ENCODE assay signal across 13 cellular contexts in genomic region chr15:48865387-48866079, GRCh38. TPM values are rescaled to one million over a fixed set of nuclear protein-coding genes. Genes with fewer than 3 reads are reported as not detected.
A peak's percentile ranks its signal among the peaks of the same experiment; 100 is the strongest.
DNase-seq lines count a peak whose midpoint lies in the region; ATAC-seq, FAIRE-seq and TF ChIP-seq lines count a peak whose summit lies in the region.
"Had no signal": no experiment of that assay in that cellular context is flagged by ENCODE, and none has a peak within 500 bp of the region (broad histone marks: within the 10 kb centered on the region; RNA-seq: fewer than 3 reads in every experiment).

No MANE protein-coding gene starts in this region.

- no peak for TF ChIP-seq RAD21 in A549 (conservative IDR thresholded peaks at IDR 0.05 in 1 of 2, IDR thresholded peaks at IDR 0.05 in 1 of 2)

- H3K27ac Mint-ChIP-seq in HFFc6 (peak overlapping the region; percentile 91), astrocyte (ENCODE audit: unreplicated experiment) (peak overlapping the region; percentile 73)
- H3K27ac Mint-ChIP-seq: B cell had no signal

- no peaks in the 10 kb centered on the region for H3K27me3 ChIP-seq in astrocyte (ENCODE audit: insufficient read depth, low read length)
- H3K27me3 ChIP-seq: SJCRH30 had no signal

- POLR2A ChIA-PET in A549 (lab: Yijun Ruan, JAX) = interaction anchor here (1.2 kb wide), 1 partner anchor 12 kb away, joined by 4 read pairs; the partner anchor contains the start of gene EID1

- H3K36me3 Mint-ChIP-seq in HFFc6 (ENCODE audit: low read depth) (no peaks in the 10 kb centered on the region), astrocyte (ENCODE audit: low read depth, unreplicated experiment) (no peaks in the 10 kb centered on the region)

- no peaks in the 10 kb centered on the region for H4K20me1 ChIP-seq in astrocyte (ENCODE audit: insufficient read depth, low read length)

- peak overlapping the region; percentile 14 for H2AFZ ChIP-seq in astrocyte (ENCODE audit: low read depth, low read length)

- peak overlapping the region; percentile 59 for H3K4me3 Mint-ChIP-seq in HFFc6
- no peak overlapping the region for H3K4me3 Mint-ChIP-seq in astrocyte (ENCODE audit: unreplicated experiment)
- H3K4me3 Mint-ChIP-seq: B cell had no signal

- no peaks in the 10 kb centered on the region for H3K36me3 ChIP-seq in astrocyte (ENCODE audit: insufficient read depth, low read length)
- H3K36me3 ChIP-seq: SJCRH30 had no signal

- 58% methylated on average over 3 of the region's 3 CpGs for WGBS in A549 (ENCODE audit: missing lambda C conversion rate)

- peaks cover 76% of the 10 kb centered on the region for H3K4me1 Mint-ChIP-seq in HFFc6 (ENCODE audit: low read depth)
- H3K4me1 Mint-ChIP-seq in astrocyte (ENCODE audit: low read depth, unreplicated experiment) = peaks cover 32% of the 10 kb centered on the region
- H3K4me1 Mint-ChIP-seq: B cell had no signal

- CTCF ChIA-PET in A549 (lab: Yijun Ruan, JAX) = interaction anchor here (1.0 to 11.2 kb wide), 4 partner anchors 99 to 1280 kb away, joined by 3 to 144 read pairs (median 5); partner anchors contain the start of gene SHC4

- peaks cover 16% of the 10 kb centered on the region; the same call in 2 of the 3 replicates for H3K4me1 ChIP-seq in A549
- peaks cover 28% of the 10 kb centered on the region for H3K4me1 ChIP-seq in astrocyte (ENCODE audit: insufficient read depth, low read length)

- DNase-seq in A549 (ENCODE audit: low read depth in 1 of 2, low spot score in 1 of 2) (no peak), HFFc6 (peak; percentile 48), astrocyte (ENCODE audit: low read depth) (peak; percentile 72), kidney glomerular epithelial cell (lab: John Stamatoyannopoulos, UW) (peak; percentile 33), germinal center (ENCODE audit: low spot score) (no peak), OCI-M2 (lab: John Stamatoyannopoulos, UW; ENCODE audit: unreplicated experiment) (no peak), left lobe of liver (ENCODE audit: low spot score) (no peak)
- DNase-seq: activated CD4-positive, alpha-beta T cell treated with anti-CD3 and anti-CD28 coated beads, Interleukin-2, amount 50 U/mL, for 1 hour; activated gamma-delta T cell; stimulated activated CD4-positive, alpha-beta T cell treated with anti-CD3 and anti-CD28 coated beads, Interleukin-4, amount 100 ng/mL, for 4 hours had no signal

- no peaks in the 10 kb centered on the region for H3K9me3 ChIP-seq in A549
- H3K9me3 ChIP-seq in astrocyte (ENCODE audit: insufficient read depth, low read depth, low read length) = no peaks in the 10 kb centered on the region

- H3K27me3 Mint-ChIP-seq in HFFc6 (ENCODE audit: insufficient read depth) (no peaks in the 10 kb centered on the region), astrocyte (ENCODE audit: low read depth, unreplicated experiment) (no peaks in the 10 kb centered on the region)

- TF ChIP-seq POLR2A in A549 (IDR thresholded peaks at IDR 0.05; ENCODE audit: low read length) = no peak

- peak overlapping the region; percentile 37 for H3K9ac ChIP-seq in astrocyte (ENCODE audit: low read length)

- no peak for FAIRE-seq in A549 (lab: Jason Lieb, UNC)
- peak; percentile 23 for FAIRE-seq in astrocyte (lab: Jason Lieb, UNC)

- peak overlapping the region in 1 of 2 experiments; percentile 62; a peak in 3 of 6 replicates for H3K27ac ChIP-seq in A549
- peak overlapping the region; percentile 68 for H3K27ac ChIP-seq in astrocyte (ENCODE audit: low read depth, low read length)
- H3K27ac ChIP-seq: SJCRH30 had no signal

- H3K79me2 ChIP-seq in astrocyte (ENCODE audit: insufficient read depth, low read length) = no peaks in the 10 kb centered on the region

- no peak for TF ChIP-seq EP300 in A549 (IDR thresholded peaks at IDR 0.05)

- H3K4me3 ChIP-seq in A549 (no peak overlapping the region), astrocyte (ENCODE audit: insufficient read depth, low read depth, low read length) (no peak overlapping the region)
- H3K4me3 ChIP-seq: SJCRH30 had no signal

- TF ChIP-seq CTCF in A549 (IDR thresholded peaks at IDR 0.05) (no peak), HFFc6 (IDR thresholded peaks at IDR 0.05) (no peak), astrocyte (IDR thresholded peaks at IDR 0.05; ENCODE audit: insufficient read depth, low read depth, low read length) (no peak)

- H3K9me3 Mint-ChIP-seq in HFFc6 (no peaks in the 10 kb centered on the region), astrocyte (ENCODE audit: unreplicated experiment) (no peaks in the 10 kb centered on the region)

- ATAC-seq in A549 (no peak; a peak in 1 of 6 replicates), GM21381 (IDR thresholded peaks at IDR 0.05; ENCODE audit: unreplicated experiment) (no peak), left lobe of liver (no peak)

- H3K4me2 ChIP-seq in A549 (0 out of 3 replicates have a peak overlapping the region, but pooled peaks have one; percentile 36), astrocyte (ENCODE audit: low read length) (peak overlapping the region; percentile 60)

TF ChIP-seq in A549, 52 proteins besides CTCF, POLR2A, EP300 and RAD21:
- TF ChIP-seq JUN (IDR thresholded peaks at IDR 0.05) (no peak), BHLHE40 (IDR thresholded peaks at IDR 0.05; ENCODE audit: low read depth, low read length) (no peak), FOXS1 (CRISPR knock-in tag; IDR thresholded peaks at IDR 0.05) (no peak), REST (IDR thresholded peaks at IDR 0.05) (no peak), KDM1A (IDR thresholded peaks at IDR 0.05; ENCODE audit: low read depth) (no peak), KDM5A (IDR thresholded peaks at IDR 0.05) (no peak), HOXA7 (CRISPR knock-in tag; IDR thresholded peaks at IDR 0.05) (no peak), JUNB (IDR thresholded peaks at IDR 0.05) (no peak), HDAC2 (IDR thresholded peaks at IDR 0.05) (no peak), ZFP36 (IDR thresholded peaks at IDR 0.05; ENCODE audit: borderline replicate concordance, partially characterized antibody) (no peak), ZNF302 (CRISPR knock-in tag; IDR thresholded peaks at IDR 0.05) (no peak), HOXB13 (CRISPR knock-in tag; IDR thresholded peaks at IDR 0.05; ENCODE audit: low read depth) (no peak), CHD2 (IDR thresholded peaks at IDR 0.05; ENCODE audit: low read length, partially characterized antibody) (no peak), NFE2L2 (conservative IDR thresholded peaks at IDR 0.05; ENCODE audit: low read length) (no peak), FOSB (CRISPR knock-in tag; IDR thresholded peaks at IDR 0.05) (no peak)
- TF ChIP-seq, protein P1, sequence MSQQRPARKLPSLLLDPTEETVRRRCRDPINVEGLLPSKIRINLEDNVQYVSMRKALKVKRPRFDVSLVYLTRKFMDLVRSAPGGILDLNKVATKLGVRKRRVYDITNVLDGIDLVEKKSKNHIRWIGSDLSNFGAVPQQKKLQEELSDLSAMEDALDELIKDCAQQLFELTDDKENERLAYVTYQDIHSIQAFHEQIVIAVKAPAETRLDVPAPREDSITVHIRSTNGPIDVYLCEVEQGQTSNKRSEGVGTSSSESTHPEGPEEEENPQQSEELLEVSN (IDR thresholded peaks at IDR 0.05; ENCODE audit: borderline replicate concordance, low read depth) = no peak

RNA-seq across cellular contexts. Expression of gene EID1, which starts 12.4 kb away (rescaled TPM):
- polyA plus RNA-seq in A549 (2011; rRNA removed) (80.2 and 125 TPM in 2 replicates), A549 (2017; fragmentation: RNase III; extraction: RNeasy Plus Mini Kit Qiagen cat#74134 plus additional on column Dnase treatment) (173 to 182 TPM (median 180 TPM) in 3 replicates)
- 61.5 and 79.0 TPM in 2 replicates for polyA plus RNA-seq in A549 (2012; cell fraction: cytosol; rRNA removed)
- polyA plus RNA-seq in A549 (2012; cell fraction: nucleus; rRNA removed) = 25.2 and 32.8 TPM in 2 replicates
- 21.7 and 21.8 TPM in 2 replicates for polyA minus RNA-seq in A549 (2011; rRNA and poly(A)+ RNA removed)
- 100 to 1,000 TPM; 218 to 281 (median 242) TPM for total RNA-seq in HFFc6 (2021; fragmentation: NEBNext Ultra II Directional; extraction: Animal tissue kit (Norgen Biotek cat#: 25700))
- total RNA-seq in astrocyte (165 and 166 TPM in 2 replicates), left lobe of liver (46.1 TPM)

RNA-seq across cellular contexts. Expression of gene CEP152, which starts 54.7 kb away (rescaled TPM):
- 3.9 and 4.5 TPM in 2 replicates for polyA plus RNA-seq in A549 (2011; rRNA removed)
- polyA plus RNA-seq in A549 (2012; cell fraction: cytosol; rRNA removed) = 0.71 and 0.83 TPM in 2 replicates
- 1.3 and 1.4 TPM in 2 replicates for polyA plus RNA-seq in A549 (2012; cell fraction: nucleus; rRNA removed)
- 4.3 to 9.5 TPM (median 8.2 TPM) in 3 replicates for polyA plus RNA-seq in A549 (2017; fragmentation: RNase III; extraction: RNeasy Plus Mini Kit Qiagen cat#74134 plus additional on column Dnase treatment)
- 11.2 and 22.2 TPM in 2 replicates for polyA minus RNA-seq in A549 (2011; rRNA and poly(A)+ RNA removed)
- 1 to 10 TPM; 3.4 to 7.5 (median 6.5) TPM for total RNA-seq in HFFc6 (2021; fragmentation: NEBNext Ultra II Directional; extraction: Animal tissue kit (Norgen Biotek cat#: 25700))
- 4.2 and 6.4 TPM in 2 replicates for total RNA-seq in astrocyte
- 1.3 TPM for total RNA-seq in left lobe of liver

Comparison
In these comparisons a context has a peak if more than half of its experiments do, and no peak if none do; other contexts are left out.
1. DNase-seq: peak in HFFc6 (single experiment), astrocyte (single experiment) and kidney glomerular epithelial cell (single experiment); none in A549 (0 of 2), germinal center (single experiment), OCI-M2 (single experiment) and left lobe of liver (single experiment).